8 cellular contexts compared by ENCODE assay signal in genomic region chr3:48240711-48241491, GRCh38. TPM values are rescaled to one million over a fixed set of nuclear protein-coding genes. Genes with fewer than 3 reads are reported as not detected.
DNase-seq lines count a peak whose midpoint lies in the region; ATAC-seq, FAIRE-seq and TF ChIP-seq lines count a peak whose summit lies in the region.

TSS of gene ZNF589 (plus strand) at chr3:48241104. CDS start at chr3:48241172, 68 bp downstream.

- TF ChIP-seq CTCF in AG09319 (IDR thresholded peaks at IDR 0.05; ENCODE audit: low read depth, low read length): peak; percentile 19
- TF ChIP-seq CTCF in kidney (IDR thresholded peaks at IDR 0.05; ENCODE audit: borderline replicate concordance, extremely low read depth, insufficient read depth): peak; percentile 31

- no peaks in the 10 kb centered on the region for H3K9me3 ChIP-seq in kidney (ENCODE audit: control insufficient read depth in 1 of 2, low read length in 2 of 2)

- in situ Hi-C loops in GM18951 (cut with MboI; ENCODE audit: low sequenced_read_pairs, unreplicated experiment): no loop called here

- ATAC-seq in HG03196 (IDR thresholded peaks at IDR 0.05; ENCODE audit: unreplicated experiment): peak; percentile 91

- DNase-seq in AG09319 (ENCODE audit: extremely low read depth, low read depth) (peak; percentile 51), NCI-H345 treated with DMSO at 0.1 percent for 48 hours (lab: John Stamatoyannopoulos, UW; ENCODE audit: unreplicated experiment) (peak; percentile 74), cerebellar cortex (ENCODE audit: low spot score) (peak; percentile 93), kidney (peak; percentile 96)
- DNase-seq in activated CD4-positive, CD25-positive, alpha-beta regulatory T cell treated with anti-CD3 and anti-CD28 coated beads, Interleukin-2, amount 50 U/mL, for 16 hours (ENCODE audit: low read depth, low spot score): peak; percentile 91
- peak; percentile 85 to 87 for DNase-seq in stimulated activated CD4-positive, alpha-beta T cell treated with anti-CD3 and anti-CD28 coated beads, Interleukin-1b, Interleukin-23, amount 100 ng/mL, for 1 hour (ENCODE audit: low read depth in 2 of 2)

- H3K4me1 ChIP-seq in kidney (ENCODE audit: control insufficient read depth in 1 of 2, insufficient read depth in 1 of 2, low read depth in 1 of 2, low read length in 2 of 2): peaks cover 0 to 3% of the 10 kb centered on the region in 2 donors

- no peak for FAIRE-seq in kidney (lab: Jason Lieb, UNC)

- intact Hi-C loops in kidney (cut with DNase I): no loop called here

- H3K36me3 ChIP-seq in kidney (ENCODE audit: control insufficient read depth in 1 of 2, insufficient read depth in 2 of 2, low read length in 2 of 2): no peaks in the 10 kb centered on the region

- H3K4me3 ChIP-seq in kidney (ENCODE audit: low read length in 2 of 2): peak within 1 kb of the TSS; percentile 92

- peak; percentile 94 for TF ChIP-seq POLR2A in GM18951 (IDR thresholded peaks at IDR 0.05; ENCODE audit: extremely low read depth, insufficient read depth, insufficient read length)

- peak within 1 kb of the TSS; percentile 74 to 75 for H3K27ac ChIP-seq in kidney (ENCODE audit: low read depth in 2 of 2, low read length in 2 of 2)

- H3K9ac ChIP-seq in kidney (ENCODE audit: low read length in 2 of 2): peak within 1 kb of the TSS; percentile 89

RNA-seq across cellular contexts. Expression of gene ZNF589, which starts in this region (rescaled TPM):
- 13.3 TPM for total RNA-seq in kidney
- polyA plus RNA-seq in kidney (ENCODE audit: insufficient read depth, low read depth, low replicate concordance): 6.5 TPM

Comparison
In these comparisons a context has a peak if more than half of its experiments do, and no peak if none do; other contexts are left out.
1. Peak in every context shown above with its lines: DNase-seq, ATAC-seq, H3K4me3 ChIP-seq and H3K27ac ChIP-seq.